ENCODE assay signal across 1 cellular context in the genomic region with DNA sequence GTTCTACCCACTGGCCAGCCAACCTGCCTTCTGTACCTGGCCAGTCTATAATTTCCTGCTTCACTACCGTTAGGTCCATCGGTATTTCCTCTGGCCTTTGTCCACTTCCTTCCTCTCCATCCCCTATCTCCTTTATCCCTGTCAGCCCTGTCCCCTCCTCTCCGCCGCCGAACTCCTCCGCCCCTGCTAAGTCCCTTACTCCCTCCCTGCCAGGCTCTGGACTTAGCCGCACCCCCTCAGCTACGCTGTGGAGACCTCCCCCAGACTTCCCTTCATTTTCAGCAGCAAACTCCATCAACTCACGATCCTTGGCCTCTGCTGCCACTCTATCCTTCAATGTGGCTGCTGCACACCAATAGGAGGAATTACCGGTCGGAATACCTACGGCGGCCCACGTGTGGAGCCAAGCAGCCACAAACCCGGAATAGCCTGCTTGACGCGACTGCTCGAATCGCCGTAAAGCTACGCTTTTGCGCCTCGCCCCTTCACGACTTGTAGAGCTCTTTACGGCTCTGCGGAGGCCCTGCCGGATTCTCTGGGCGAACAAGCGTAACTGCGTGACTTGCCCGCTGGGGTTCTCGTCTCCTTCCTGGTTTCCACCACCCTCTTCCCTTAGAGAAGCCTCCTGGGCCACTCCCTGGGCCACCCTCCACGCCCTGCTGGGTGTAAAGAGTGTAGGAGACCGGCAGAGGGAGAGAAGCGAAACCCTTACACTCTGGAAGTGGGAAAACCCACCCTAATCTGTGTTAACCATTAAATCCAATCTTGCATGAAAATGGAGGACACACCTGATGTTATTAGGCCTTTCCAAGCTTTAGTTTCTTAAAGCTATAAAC.
TF ChIP-seq lines count a peak whose summit lies in the region.

A gene with protein sequence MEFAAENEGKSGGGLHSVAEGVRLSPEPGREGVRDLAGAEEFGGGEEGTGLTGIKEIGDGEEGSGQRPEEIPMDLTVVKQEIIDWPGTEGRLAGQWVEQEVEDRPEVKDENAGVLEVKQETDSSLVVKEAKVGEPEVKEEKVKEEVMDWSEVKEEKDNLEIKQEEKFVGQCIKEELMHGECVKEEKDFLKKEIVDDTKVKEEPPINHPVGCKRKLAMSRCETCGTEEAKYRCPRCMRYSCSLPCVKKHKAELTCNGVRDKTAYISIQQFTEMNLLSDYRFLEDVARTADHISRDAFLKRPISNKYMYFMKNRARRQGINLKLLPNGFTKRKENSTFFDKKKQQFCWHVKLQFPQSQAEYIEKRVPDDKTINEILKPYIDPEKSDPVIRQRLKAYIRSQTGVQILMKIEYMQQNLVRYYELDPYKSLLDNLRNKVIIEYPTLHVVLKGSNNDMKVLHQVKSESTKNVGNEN (minus strand): TSS at position 444 of the 836 bp plus-strand sequence. CDS start 149 bp downstream, at position 295.

TF ChIP-seq in SK-N-SH, 30 proteins besides CTCF, POLR2A, EP300 and RAD21 (continued from another document):
- TF ChIP-seq, protein P1, sequence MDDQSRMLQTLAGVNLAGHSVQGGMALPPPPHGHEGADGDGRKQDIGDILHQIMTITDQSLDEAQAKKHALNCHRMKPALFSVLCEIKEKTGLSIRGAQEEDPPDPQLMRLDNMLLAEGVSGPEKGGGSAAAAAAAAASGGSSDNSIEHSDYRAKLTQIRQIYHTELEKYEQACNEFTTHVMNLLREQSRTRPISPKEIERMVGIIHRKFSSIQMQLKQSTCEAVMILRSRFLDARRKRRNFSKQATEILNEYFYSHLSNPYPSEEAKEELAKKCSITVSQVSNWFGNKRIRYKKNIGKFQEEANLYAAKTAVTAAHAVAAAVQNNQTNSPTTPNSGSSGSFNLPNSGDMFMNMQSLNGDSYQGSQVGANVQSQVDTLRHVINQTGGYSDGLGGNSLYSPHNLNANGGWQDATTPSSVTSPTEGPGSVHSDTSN (IDR thresholded peaks at IDR 0.05), result no peak
- TF ChIP-seq REST (IDR thresholded peaks at IDR 0.05; ENCODE audit: low read depth, low read length) (no peak), POLR2AphosphoS5 (IDR thresholded peaks at IDR 0.05; ENCODE audit: low read depth, low read length) (peak; percentile 93), FOXM1 (IDR thresholded peaks at IDR 0.05; ENCODE audit: low read depth) (no peak), ELF1 (IDR thresholded peaks at IDR 0.05) (peak; percentile 97), TAF1 (IDR thresholded peaks at IDR 0.05; ENCODE audit: borderline replicate concordance, low read depth, low read length) (peak; percentile 84), YY1 (IDR thresholded peaks at IDR 0.05; ENCODE audit: low read depth) (no peak), IRF3 (IDR thresholded peaks at IDR 0.05; ENCODE audit: low read depth, low read length) (no peak), CHD2 (IDR thresholded peaks at IDR 0.05; ENCODE audit: low read length, partially characterized antibody) (peak; percentile 73), NRF1 (IDR thresholded peaks at IDR 0.05; ENCODE audit: low read depth, low read length) (peak; percentile 28; the same call in 1 of the 2 replicates), GABPA (IDR thresholded peaks at IDR 0.05; ENCODE audit: low read depth) (peak; percentile 56), TCF12 (IDR thresholded peaks at IDR 0.05) (no peak; the same call in 1 of the 2 replicates), SIN3A (IDR thresholded peaks at IDR 0.05; ENCODE audit: borderline replicate concordance, low read depth, low read length) (peak; percentile 91), MXI1 (IDR thresholded peaks at IDR 0.05; ENCODE audit: low read depth, low read length) (peak; percentile 99)
- TF ChIP-seq, protein P2, sequence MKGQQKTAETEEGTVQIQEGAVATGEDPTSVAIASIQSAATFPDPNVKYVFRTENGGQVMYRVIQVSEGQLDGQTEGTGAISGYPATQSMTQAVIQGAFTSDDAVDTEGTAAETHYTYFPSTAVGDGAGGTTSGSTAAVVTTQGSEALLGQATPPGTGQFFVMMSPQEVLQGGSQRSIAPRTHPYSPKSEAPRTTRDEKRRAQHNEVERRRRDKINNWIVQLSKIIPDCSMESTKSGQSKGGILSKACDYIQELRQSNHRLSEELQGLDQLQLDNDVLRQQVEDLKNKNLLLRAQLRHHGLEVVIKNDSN (IDR thresholded peaks at IDR 0.05; ENCODE audit: borderline replicate concordance, low read depth), result peak; percentile 53; the same call in 1 of the 2 replicates
- TF ChIP-seq, protein P3, sequence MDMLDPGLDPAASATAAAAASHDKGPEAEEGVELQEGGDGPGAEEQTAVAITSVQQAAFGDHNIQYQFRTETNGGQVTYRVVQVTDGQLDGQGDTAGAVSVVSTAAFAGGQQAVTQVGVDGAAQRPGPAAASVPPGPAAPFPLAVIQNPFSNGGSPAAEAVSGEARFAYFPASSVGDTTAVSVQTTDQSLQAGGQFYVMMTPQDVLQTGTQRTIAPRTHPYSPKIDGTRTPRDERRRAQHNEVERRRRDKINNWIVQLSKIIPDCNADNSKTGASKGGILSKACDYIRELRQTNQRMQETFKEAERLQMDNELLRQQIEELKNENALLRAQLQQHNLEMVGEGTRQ (IDR thresholded peaks at IDR 0.05; ENCODE audit: borderline replicate concordance, low read depth, low read length), result peak; percentile 9; the same call in 1 of the 2 replicates
